ENCODE assay signal across 7 cellular contexts in the genomic region with DNA sequence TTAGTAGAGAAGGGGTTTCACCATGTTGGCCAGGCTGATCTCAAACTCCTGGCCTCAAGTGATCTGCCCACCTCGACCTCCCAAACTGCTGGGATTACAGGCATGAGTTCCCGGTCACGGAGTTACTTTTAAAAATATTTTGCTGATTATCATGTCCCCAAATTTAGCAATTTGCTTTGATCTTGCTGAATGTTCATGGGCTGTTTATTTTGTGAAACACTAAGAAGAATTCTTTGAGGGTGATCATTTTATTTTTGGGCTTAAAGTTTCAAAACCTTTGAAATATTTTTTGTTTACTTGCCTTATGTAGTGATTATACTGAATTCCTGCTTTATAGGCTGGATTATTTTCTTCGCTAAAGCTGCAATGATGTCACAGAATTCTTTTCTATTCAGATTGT. TPM values are rescaled to one million over a fixed set of nuclear protein-coding genes. Genes with fewer than 3 reads are reported as not detected.
"Had no signal": no experiment of that assay in that cellular context is flagged by ENCODE, and none has a peak within 500 bp of the region (broad histone marks: within the 10 kb centered on the region; RNA-seq: fewer than 3 reads in every experiment).

No MANE protein-coding gene starts in this region.

- H3K4me3 Mint-ChIP-seq: GM23338, H9 had no signal

- H3K4me3 ChIP-seq: GM23338, K562 had no signal

- ATAC-seq: GM23338, K562 had no signal

- DNase-seq: H9, IMR-90, KG1 had no signal

- H2AFZ ChIP-seq: GM23338 had no signal

- H3K27ac Mint-ChIP-seq: GM23338 had no signal

- H3K4me2 ChIP-seq: GM23338 had no signal

RNA-seq across cellular contexts. Expression of a gene that starts 58.9 kb away (rescaled TPM):
- total RNA-seq: GM23338, H1, H9, HT-29, IMR-90, K562 had no signal
- polyA plus RNA-seq: GM23338, H1, IMR-90, K562 had no signal
